Comparison of ENCODE assay signal across 1 cellular context in genomic region chr3:31247850-31248618, GRCh38.
TF ChIP-seq lines count a peak whose summit lies in the region.

No MANE protein-coding gene starts in this region.

TF ChIP-seq in WTC11, 78 proteins besides CTCF, POLR2A, EP300 and RAD21 (continued from another document):
- no peak for TF ChIP-seq ZNF532 (CRISPR knock-in tag; IDR thresholded peaks at IDR 0.05; ENCODE audit: borderline replicate concordance)
- no peak for TF ChIP-seq NFYB (CRISPR knock-in tag; conservative IDR thresholded peaks at IDR 0.05; ENCODE audit: low read depth)
- no peak for TF ChIP-seq NFATC4 (CRISPR knock-in tag; IDR thresholded peaks at IDR 0.05)
- no peak for TF ChIP-seq ATF1 (CRISPR knock-in tag; IDR thresholded peaks at IDR 0.05)
- TF ChIP-seq MYBL2 (CRISPR knock-in tag; IDR thresholded peaks at IDR 0.05) = no peak
- TF ChIP-seq NR3C1 (CRISPR knock-in tag; conservative IDR thresholded peaks at IDR 0.05; ENCODE audit: low read depth) = no peak
- no peak for TF ChIP-seq EMX1 (CRISPR knock-in tag; IDR thresholded peaks at IDR 0.05)
- no peak for TF ChIP-seq GRHL2 (CRISPR knock-in tag; IDR thresholded peaks at IDR 0.05; ENCODE audit: insufficient replicate concordance, severe bottlenecking)
- TF ChIP-seq HMGA2 (CRISPR knock-in tag; IDR thresholded peaks at IDR 0.05) = no peak
- no peak for TF ChIP-seq FOXP4 (CRISPR knock-in tag; IDR thresholded peaks at IDR 0.05)
- no peak for TF ChIP-seq ATF2 (CRISPR knock-in tag; IDR thresholded peaks at IDR 0.05; ENCODE audit: borderline replicate concordance, low read depth)
- TF ChIP-seq ZNF232 (CRISPR knock-in tag; IDR thresholded peaks at IDR 0.05) = no peak
- no peak for TF ChIP-seq TCF7 (CRISPR knock-in tag; IDR thresholded peaks at IDR 0.05; ENCODE audit: low read depth)
- TF ChIP-seq SMAD3 (CRISPR knock-in tag; IDR thresholded peaks at IDR 0.05; ENCODE audit: borderline replicate concordance) = no peak
- TF ChIP-seq ELF4 (CRISPR knock-in tag; IDR thresholded peaks at IDR 0.05; ENCODE audit: low read depth) = no peak
